19 cellular contexts compared by ENCODE assay signal in genomic region chr17:56217921-56218320, GRCh38.
DNase-seq lines count a peak whose midpoint lies in the region; FAIRE-seq lines count a peak whose summit lies in the region.
"Had no signal": no experiment of that assay in that cellular context is flagged by ENCODE, and none has a peak within 500 bp of the region (broad histone marks: within the 10 kb centered on the region; RNA-seq: fewer than 3 reads in every experiment).

No MANE protein-coding gene starts in this region.

- no peaks in the 10 kb centered on the region for H3K9me3 ChIP-seq in KOPT-K1 (ENCODE audit: insufficient read depth, low read length, poor library complexity, severe bottlenecking)
- H3K9me3 ChIP-seq: Caco-2 had no signal

- H3K36me3 ChIP-seq in KOPT-K1 (ENCODE audit: insufficient read depth, low read length), result no peaks in the 10 kb centered on the region

- peak overlapping the region; percentile 56 for H3K27ac ChIP-seq in KOPT-K1 (ENCODE audit: low read depth, low read length, poor library complexity, severe bottlenecking)

- no peak for FAIRE-seq in urothelium cell line (lab: Jason Lieb, UNC)
- FAIRE-seq: D721Med, GM12878, GM19239 had no signal

- DNase-seq in LoVo (ENCODE audit: low spot score) (peak; percentile 2), SW480 (ENCODE audit: low spot score) (peak; percentile 40), urothelium cell line (ENCODE audit: low spot score) (peak; percentile 36), CD1c-positive myeloid dendritic cell (ENCODE audit: extremely low spot score) (no peak), NCI-H2227 (lab: John Stamatoyannopoulos, UW; ENCODE audit: unreplicated experiment) (no peak)
- DNase-seq: C1 segment of cervical spinal cord; Caco-2; CD4-positive, CD25-positive, alpha-beta regulatory T cell; CD8-positive, alpha-beta T cell; DMS 273 treated with DMSO at 0.1 percent for 48 hours; DMS79; EL; GDM1; H9; HFFc6 had no signal

Comparison
In these comparisons a context has a peak if more than half of its experiments do, and no peak if none do; other contexts are left out.
1. DNase-seq: peak in LoVo (single experiment), SW480 (single experiment) and urothelium cell line (single experiment); none in CD1c-positive myeloid dendritic cell (single experiment) and NCI-H2227 (single experiment).